ENCODE assay signal across 12 cellular contexts in genomic region chr13:41649659-41650058, GRCh38.
DNase-seq lines count a peak whose midpoint lies in the region; ATAC-seq and TF ChIP-seq lines count a peak whose summit lies in the region.
"Had no signal": no experiment of that assay in that cellular context is flagged by ENCODE, and none has a peak within 500 bp of the region (broad histone marks: within the 10 kb centered on the region; RNA-seq: fewer than 3 reads in every experiment).

No MANE protein-coding gene starts in this region.

- TF ChIP-seq CTCF in MCF 10A (IDR thresholded peaks at IDR 0.05; ENCODE audit: unreplicated experiment): peak; percentile 17
- no peak for TF ChIP-seq CTCF in breast epithelium (IDR thresholded peaks at IDR 0.05)
- TF ChIP-seq CTCF in fibroblast of villous mesenchyme (IDR thresholded peaks at IDR 0.05; ENCODE audit: insufficient read depth, low read depth, low read length): peak; percentile 44
- TF ChIP-seq CTCF in smooth muscle cell (IDR thresholded peaks at IDR 0.05; ENCODE audit: borderline replicate concordance, insufficient read depth, poor library complexity, severe bottlenecking): peak; percentile 42
- TF ChIP-seq CTCF in natural killer cell (IDR thresholded peaks at IDR 0.05): no peak

- no peaks in the 10 kb centered on the region for H4K20me1 ChIP-seq in smooth muscle cell (ENCODE audit: low read depth)

- no peaks in the 10 kb centered on the region for H3F3A ChIP-seq in smooth muscle cell (ENCODE audit: low read depth)

- no peaks in the 10 kb centered on the region for H3K36me3 Mint-ChIP-seq in MCF 10A (ENCODE audit: insufficient read depth, unreplicated experiment)
- H3K36me3 Mint-ChIP-seq in natural killer cell: no peaks in the 10 kb centered on the region

- H3K27ac ChIP-seq in breast epithelium: peak overlapping the region in 1 of 2 donors; percentile 16
- no peak overlapping the region for H3K27ac ChIP-seq in smooth muscle cell (ENCODE audit: low read depth)
- H3K27ac ChIP-seq: parathyroid adenoma, SK-N-MC had no signal

- POLR2A ChIA-PET in MCF 10A (lab: Yijun Ruan, JAX): interaction anchor here (0.5 to 1.7 kb wide), 6 partner anchors 8 to 243 kb away, joined by 3 to 4 read pairs (median 3); partner anchors contain the start of gene RGCC

- H3K9ac ChIP-seq in smooth muscle cell (ENCODE audit: low read depth): no peak overlapping the region
- H3K9ac ChIP-seq: parathyroid adenoma had no signal

- CTCF ChIA-PET in MCF 10A (lab: Yijun Ruan, JAX): interaction anchor here (0.6 to 9.1 kb wide), 6 partner anchors 19 to 1013 kb away, joined by 3 to 122 read pairs (median 4); no protein-coding TSS in a partner anchor

- DNase-seq in MCF 10A (ENCODE audit: unreplicated experiment): peak; percentile 9
- no peak for DNase-seq in breast epithelium (ENCODE audit: low spot score in 2 of 2)
- DNase-seq in SK-MEL-5 (ENCODE audit: low read depth, low spot score): peak; percentile 50
- DNase-seq in fibroblast of villous mesenchyme (ENCODE audit: low read depth): no peak
- DNase-seq in smooth muscle cell (lab: John Stamatoyannopoulos, UW; ENCODE audit: unreplicated experiment): no peak
- no peak for DNase-seq in natural killer cell
- no peak for DNase-seq in NOMO-1 treated with DMSO at 0.1 percent for 48 hours (lab: John Stamatoyannopoulos, UW; ENCODE audit: unreplicated experiment)
- DNase-seq: C1 segment of cervical spinal cord, NCI-H2081 had no signal

- in situ Hi-C loops in SK-MEL-5 (cut with HindIII; ENCODE audit: low pct_unique_long_range_greater_than_20kb, low sequenced_read_pairs): loop anchor here (25.0 kb wide), 1 partner anchor 287 kb away; no protein-coding TSS in a partner anchor

- no peak overlapping the region for H3K4me2 ChIP-seq in smooth muscle cell

- H3K36me3 ChIP-seq in breast epithelium (no peaks in the 10 kb centered on the region), smooth muscle cell (ENCODE audit: low read depth) (no peaks in the 10 kb centered on the region)

- H3K27ac Mint-ChIP-seq in MCF 10A (ENCODE audit: low read depth, unreplicated experiment): peak overlapping the region; percentile 90
- no peak overlapping the region for H3K27ac Mint-ChIP-seq in natural killer cell

- no TSS peak for BruUV-seq in MCF 10A (replicated peaks; lab: Mats Ljungman, UMichigan)

- no peaks in the 10 kb centered on the region for H3K27me3 ChIP-seq in breast epithelium
- H3K27me3 ChIP-seq in smooth muscle cell (ENCODE audit: low read depth): no peaks in the 10 kb centered on the region

- WGBS in smooth muscle cell (ENCODE audit: low lambda C conversion rate): 78% methylated on average over 3 of the region's 3 CpGs

- no peaks in the 10 kb centered on the region for H3K79me2 ChIP-seq in smooth muscle cell (ENCODE audit: low read depth)
- H3K79me2 ChIP-seq: parathyroid adenoma had no signal

- ATAC-seq in natural killer cell (no peak), GM21447 (IDR thresholded peaks at IDR 0.05; ENCODE audit: unreplicated experiment) (no peak)

- H3K27me3 Mint-ChIP-seq in MCF 10A (ENCODE audit: insufficient read depth, unreplicated experiment) (no peaks in the 10 kb centered on the region), natural killer cell (ENCODE audit: low read depth in 2 of 2) (no peaks in the 10 kb centered on the region)

- H3K9me3 Mint-ChIP-seq in MCF 10A (ENCODE audit: unreplicated experiment) (no peaks in the 10 kb centered on the region), natural killer cell (no peaks in the 10 kb centered on the region)

- intact Hi-C loops in MCF 10A (cut with micrococcal nuclease) (loop anchor here (5.0 to 10.0 kb wide), 2 partner anchors 65 to 572 kb away; no protein-coding TSS in a partner anchor), breast epithelium (cut with DNase I; ENCODE audit: low total_unique reads) (no loop called here), natural killer cell (cut with micrococcal nuclease) (no loop called here)

- H3K4me1 Mint-ChIP-seq in MCF 10A (ENCODE audit: insufficient read depth, unreplicated experiment) (peaks cover 15% of the 10 kb centered on the region), natural killer cell (no peaks in the 10 kb centered on the region)

- H3K4me3 Mint-ChIP-seq in MCF 10A (ENCODE audit: unreplicated experiment): no peak overlapping the region
- H3K4me3 Mint-ChIP-seq in natural killer cell: no peak overlapping the region

- no peak overlapping the region for H2AFZ ChIP-seq in smooth muscle cell (ENCODE audit: low read depth)
- H2AFZ ChIP-seq: parathyroid adenoma had no signal

- no peak for TF ChIP-seq POLR2A in breast epithelium (IDR thresholded peaks at IDR 0.05)

- H3K9me3 ChIP-seq in breast epithelium (no peaks in the 10 kb centered on the region), smooth muscle cell (replicated peaks; ENCODE audit: low read depth) (no peaks in the 10 kb centered on the region)

- H3K4me1 ChIP-seq in breast epithelium (peaks cover 0 to 7% of the 10 kb centered on the region in 2 donors), smooth muscle cell (ENCODE audit: low read depth) (no peaks in the 10 kb centered on the region)
- H3K4me1 ChIP-seq: parathyroid adenoma had no signal

- H3K4me3 ChIP-seq in breast epithelium: no peak overlapping the region
- no peak overlapping the region for H3K4me3 ChIP-seq in fibroblast of villous mesenchyme (ENCODE audit: low read depth, low read length)
- no peak overlapping the region for H3K4me3 ChIP-seq in smooth muscle cell
- H3K4me3 ChIP-seq: SK-N-MC had no signal

Comparison
In these comparisons a context has a peak if more than half of its experiments do, and no peak if none do; other contexts are left out.
1. DNase-seq: peak in MCF 10A (single experiment) and SK-MEL-5 (single experiment); none in breast epithelium (0 of 2), fibroblast of villous mesenchyme (single experiment), smooth muscle cell (single experiment), natural killer cell (single experiment) and NOMO-1 treated with DMSO at 0.1 percent for 48 hours (single experiment).
2. CTCF ChIP-seq: peak in MCF 10A (single experiment), fibroblast of villous mesenchyme (single experiment) and smooth muscle cell (single experiment); none in breast epithelium (0 of 3) and natural killer cell (single experiment).